Comparison of ENCODE assay signal across 8 cellular contexts in genomic region chr17:48025040-48025903, GRCh38. TPM values are rescaled to one million over a fixed set of nuclear protein-coding genes. Genes with fewer than 3 reads are reported as not detected.
DNase-seq lines count a peak whose midpoint lies in the region; ATAC-seq and TF ChIP-seq lines count a peak whose summit lies in the region.

No MANE protein-coding gene starts in this region.

- H3K9me3 ChIP-seq in OCI-LY7 (ENCODE audit: low read length) (no peaks in the 10 kb centered on the region), mononuclear cell (ENCODE audit: low read depth, low read length) (no peaks in the 10 kb centered on the region)

- CTCF ChIA-PET in OCI-LY7 (lab: Charles Lee; ENCODE audit: unreplicated experiment) = interaction anchor here (0.7 to 1.4 kb wide), 6 partner anchors 29 to 122 kb away, joined by 3 to 4 read pairs (median 3); no protein-coding TSS in a partner anchor

- no peaks in the 10 kb centered on the region for H3K9me3 Mint-ChIP-seq in IgD-negative memory B cell

- intact Hi-C loops in OCI-LY7 (cut with micrococcal nuclease; ENCODE audit: unreplicated experiment) = loop anchor here (1.0 to 5.0 kb wide), 4 partner anchors 24 to 592 kb away; partner anchors contain the start of genes CBX1, HOXB8 and NFE2L1

- ATAC-seq in GM21576 (IDR thresholded peaks at IDR 0.05; ENCODE audit: unreplicated experiment) = peak; percentile 76

- peak overlapping the region; percentile 76 to 90 (median 88) for H3K27ac Mint-ChIP-seq in IgD-negative memory B cell

- H3K4me3 Mint-ChIP-seq in IgD-negative memory B cell = peak overlapping the region; percentile 91 to 96 (median 94)

- H3K4me1 Mint-ChIP-seq in IgD-negative memory B cell = peaks cover 13 to 32% (median 19%) of the 10 kb centered on the region in 3 donors

- no peaks in the 10 kb centered on the region for H3K36me3 Mint-ChIP-seq in IgD-negative memory B cell

- no TSS peak for BruUV-seq in OCI-LY7 (replicated peaks; lab: Mats Ljungman, UMichigan)

- DNase-seq in DMS 273 (lab: John Stamatoyannopoulos, UW; ENCODE audit: unreplicated experiment) (peak; percentile 98), OCI-LY7 (ENCODE audit: low spot score) (peak; percentile 97), activated T-cell treated with anti-CD3 and anti-CD28 coated beads for 24 hours (ENCODE audit: low read depth) (peak; percentile 97), epidermal melanocyte (ENCODE audit: insufficient read length, low spot score) (peak; percentile 90)
- peak; percentile 96 to 97 for DNase-seq in stimulated activated CD8-positive, alpha-beta memory T cell treated with anti-CD3 and anti-CD28 coated beads, Interleukin-2, amount 100 ng/mL, for 1 hour (ENCODE audit: low read depth in 2 of 2)

- H3K9me2 ChIP-seq in OCI-LY7 (ENCODE audit: insufficient read depth, low read length) = no peaks in the 10 kb centered on the region

- POLR2A ChIA-PET in OCI-LY7 (lab: Charles Lee) = interaction anchor here (0.6 kb wide), 2 partner anchors 27 to 1970 kb away, joined by 3 read pairs; no protein-coding TSS in a partner anchor

- H3K4me3 ChIP-seq in OCI-LY7 (ENCODE audit: low read depth, low read length, poor library complexity, severe bottlenecking) (peak overlapping the region; percentile 64), mononuclear cell (ENCODE audit: low read length) (peak overlapping the region; percentile 35)

- peaks cover 12% of the 10 kb centered on the region for H3K27me3 ChIP-seq in mononuclear cell (ENCODE audit: insufficient read depth, low read length)

- H3K4me2 ChIP-seq in OCI-LY7 (ENCODE audit: low read length) = peak overlapping the region; percentile 84

- H2AFZ ChIP-seq in OCI-LY7 (ENCODE audit: low read length) = peak overlapping the region; percentile 76; the same call in 1 of the 2 replicates

- no peaks in the 10 kb centered on the region for H4K20me1 ChIP-seq in OCI-LY7 (ENCODE audit: insufficient read depth, low read length)

- peaks cover 20% of the 10 kb centered on the region for H3K27me3 Mint-ChIP-seq in IgD-negative memory B cell

- TF ChIP-seq CTCF in OCI-LY7 (conservative IDR thresholded peaks at IDR 0.05; ENCODE audit: low read length) = peak; percentile 82

- H3K4me1 ChIP-seq in OCI-LY7 (ENCODE audit: insufficient read depth, low read length, poor library complexity, severe bottlenecking) = peaks cover 32% of the 10 kb centered on the region
- H3K4me1 ChIP-seq in mononuclear cell (ENCODE audit: insufficient read depth, low read length) = peaks cover 54% of the 10 kb centered on the region

- H3K36me3 ChIP-seq in OCI-LY7 (ENCODE audit: insufficient read depth, low read length) = no peaks in the 10 kb centered on the region

- H3K79me2 ChIP-seq in OCI-LY7 (ENCODE audit: insufficient read depth, low read depth, low read length) = no peaks in the 10 kb centered on the region

- no peak overlapping the region for H3K27ac ChIP-seq in OCI-LY7 (ENCODE audit: low read depth, low read length, poor library complexity, severe bottlenecking)

RNA-seq across cellular contexts. Expression of gene COPZ2, which starts 12.3 kb away (rescaled TPM):
- polyA plus RNA-seq in IgD-negative memory B cell = 1.7 TPM
- total RNA-seq in OCI-LY7 (2014; rRNA removed; shearing (Covaris generic)) = 1.2 TPM in 1 of 2 replicates, not detected in the other
- total RNA-seq in OCI-LY7 (2022) = 1.4 and 1.7 TPM in 2 replicates
- 0.52 TPM for total RNA-seq in mononuclear cell

RNA-seq across cellular contexts. Expression of gene NFE2L1, which starts 22.9 kb away (rescaled TPM):
- polyA plus RNA-seq in IgD-negative memory B cell = 20.5 TPM
- total RNA-seq in OCI-LY7 (2014; rRNA removed; shearing (Covaris generic)) = 42.3 and 60.1 TPM in 2 replicates
- total RNA-seq in OCI-LY7 (2022) = 106 and 124 TPM in 2 replicates
- total RNA-seq in mononuclear cell = 17.0 TPM

RNA-seq across cellular contexts. Expression of gene CDK5RAP3, which starts 54.4 kb away (rescaled TPM):
- polyA plus RNA-seq in IgD-negative memory B cell = 80.0 TPM
- total RNA-seq in OCI-LY7 (2014; rRNA removed; shearing (Covaris generic)) = 241 and 312 TPM in 2 replicates
- 254 and 256 TPM in 2 replicates for total RNA-seq in OCI-LY7 (2022)
- total RNA-seq in mononuclear cell = 52.3 TPM
